ENCODE assay signal across 5 cellular contexts in the genomic region with DNA sequence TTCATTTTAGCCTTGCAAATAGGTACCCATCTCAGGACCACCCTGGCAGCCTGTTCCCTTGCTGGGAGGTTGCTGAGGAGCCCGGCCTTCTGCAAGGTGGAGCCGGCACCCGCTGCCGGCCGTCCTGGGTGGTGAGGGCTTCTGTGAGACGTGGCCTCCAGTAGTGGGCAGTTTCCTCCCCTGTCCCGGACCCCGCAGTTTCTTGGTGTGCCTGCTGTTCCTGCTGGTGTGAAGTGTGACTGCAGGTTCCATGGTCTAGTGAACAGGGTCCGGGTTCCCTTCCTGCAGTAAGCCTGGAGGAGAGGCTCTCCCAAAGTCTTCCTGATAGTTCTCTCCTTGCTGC. TPM values are rescaled to one million over a fixed set of nuclear protein-coding genes. Genes with fewer than 3 reads are reported as not detected.
"Had no signal": no experiment of that assay in that cellular context is flagged by ENCODE, and none has a peak within 500 bp of the region (broad histone marks: within the 10 kb centered on the region; RNA-seq: fewer than 3 reads in every experiment).

No MANE protein-coding gene starts in this region.

- DNase-seq: H9, HCEC 1CT had no signal

- ATAC-seq: GM23338, HepG2 had no signal

- H2AFZ ChIP-seq: GM23338 had no signal

- H3K4me2 ChIP-seq: GM23338 had no signal

- H3K27ac ChIP-seq: HL-60 had no signal

- H3K4me3 ChIP-seq: GM23338 had no signal

RNA-seq across cellular contexts. Expression of gene OLFM1, which starts 13.6 kb away (rescaled TPM):
- total RNA-seq: HepG2 had no signal
- polyA plus RNA-seq: HepG2 had no signal
